ENCODE assay signal across 7 cellular contexts in the genomic region with DNA sequence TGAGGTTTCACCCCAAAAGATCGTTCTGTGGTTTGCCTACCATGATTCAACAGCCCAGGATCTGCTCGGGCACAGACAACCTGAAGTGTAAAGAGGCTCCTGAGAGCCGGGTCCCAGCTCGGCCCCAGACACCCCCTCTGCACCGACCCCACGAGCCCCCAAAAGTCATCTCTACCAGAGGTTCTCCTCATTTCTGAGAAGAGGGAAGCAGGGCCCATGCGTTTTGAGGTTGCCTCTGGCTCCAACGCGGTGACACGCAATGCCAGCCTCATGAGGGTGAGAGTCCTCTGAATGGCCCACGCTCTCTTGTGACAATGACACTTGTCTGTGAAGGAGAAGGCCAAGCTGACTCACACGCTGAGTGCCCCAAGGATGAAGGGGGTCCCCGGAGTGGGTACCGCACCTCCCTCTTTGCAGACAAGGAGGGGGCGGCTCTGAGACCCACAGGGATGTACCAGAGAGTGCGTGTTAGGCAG.
DNase-seq lines count a peak whose midpoint lies in the region; ATAC-seq and TF ChIP-seq lines count a peak whose summit lies in the region.
"Not testable (repeated sequence)": the region's sequence is repeated elsewhere in the genome, so short reads cannot be mapped to it uniquely, and the experiment has no call there.

No MANE protein-coding gene starts in this region.

- 72% methylated on average over 15 of the region's 16 CpGs for WGBS in right cardiac atrium

- H3K4me1 ChIP-seq in RWPE2 (ENCODE audit: insufficient read depth, poor library complexity, severe bottlenecking); right cardiac atrium (ENCODE audit: control insufficient read depth, insufficient read depth, low read length); lower lobe of right lung: not testable (repeated sequence)

- H3K27ac ChIP-seq in RWPE2 (ENCODE audit: poor library complexity, severe bottlenecking); right cardiac atrium (ENCODE audit: low read length); lower lobe of right lung: not testable (repeated sequence)

- H3K27ac Mint-ChIP-seq in activated T-cell treated with anti-CD3 and anti-CD28 coated beads, Interleukin-2, amount 50 U/mL, for 72 hours; stimulated activated memory B cell treated with anti-CD40 and anti-IgM and Interleukin-4, amounts not matched to agents 10 μg/mL and 1 μg/mL and 100 μg/mL, for 72 hours: not testable (repeated sequence)

- ATAC-seq in RWPE2 (ENCODE audit: low read depth) (0 out of 3 replicates have a peak, but pooled peaks have one; percentile 6), esophagus mucosa (peak; percentile 46), right cardiac atrium (peak; percentile 41 to 47), lower lobe of right lung (peak; percentile 36 to 61), omental fat pad (ENCODE audit: low FRiP score) (peak; percentile 17)
- ATAC-seq in activated T-cell treated with anti-CD3 and anti-CD28 coated beads, Interleukin-2, amount 50 U/mL, for 72 hours (replicated peaks in 1 of 2), result peak; percentile 26 to 40
- ATAC-seq in stimulated activated memory B cell treated with anti-CD40 and anti-IgM and Interleukin-4, amounts not matched to agents 10 μg/mL and 1 μg/mL and 100 μg/mL, for 72 hours, result peak; percentile 59

- H3K4me1 Mint-ChIP-seq in activated T-cell treated with anti-CD3 and anti-CD28 coated beads, Interleukin-2, amount 50 U/mL, for 72 hours (ENCODE audit: low read depth); stimulated activated memory B cell treated with anti-CD40 and anti-IgM and Interleukin-4, amounts not matched to agents 10 μg/mL and 1 μg/mL and 100 μg/mL, for 72 hours: not testable (repeated sequence)

- not testable (repeated sequence) for H3K4me3 Mint-ChIP-seq in activated T-cell treated with anti-CD3 and anti-CD28 coated beads, Interleukin-2, amount 50 U/mL, for 72 hours; stimulated activated memory B cell treated with anti-CD40 and anti-IgM and Interleukin-4, amounts not matched to agents 10 μg/mL and 1 μg/mL and 100 μg/mL, for 72 hours

- not testable (repeated sequence) for H3K27me3 ChIP-seq in RWPE2 (ENCODE audit: insufficient read depth, poor library complexity, severe bottlenecking); right cardiac atrium (ENCODE audit: control insufficient read depth, insufficient read depth); lower lobe of right lung (ENCODE audit: low read depth)

- not testable (repeated sequence) for TF ChIP-seq CTCF in RWPE2 (IDR thresholded peaks at IDR 0.05; ENCODE audit: poor library complexity, severe bottlenecking); lower lobe of right lung (IDR thresholded peaks at IDR 0.05); omental fat pad (IDR thresholded peaks at IDR 0.05)

- H3K36me3 Mint-ChIP-seq in activated T-cell treated with anti-CD3 and anti-CD28 coated beads, Interleukin-2, amount 50 U/mL, for 72 hours (ENCODE audit: insufficient read depth in 2 of 2); stimulated activated memory B cell treated with anti-CD40 and anti-IgM and Interleukin-4, amounts not matched to agents 10 μg/mL and 1 μg/mL and 100 μg/mL, for 72 hours: not testable (repeated sequence)

- intact Hi-C loops in right cardiac atrium (cut with DNase I); lower lobe of right lung (cut with DNase I): not testable (repeated sequence)

- not testable (repeated sequence) for H3K9me3 ChIP-seq in RWPE2 (ENCODE audit: severe bottlenecking); right cardiac atrium (ENCODE audit: control insufficient read depth, low read length); lower lobe of right lung

- DNase-seq in RWPE2 (ENCODE audit: low spot score) (peak; percentile 82), right cardiac atrium (peak in 2 of 3 donors; percentile 66 to 74), lower lobe of right lung (peak; percentile 68)
- not testable (repeated sequence) for DNase-seq in activated T-cell treated with anti-CD3 and anti-CD28 coated beads, Interleukin-2, amount 50 U/mL, for 72 hours; omental fat pad (ENCODE audit: low spot score)

- H3K9me3 Mint-ChIP-seq in activated T-cell treated with anti-CD3 and anti-CD28 coated beads, Interleukin-2, amount 50 U/mL, for 72 hours; stimulated activated memory B cell treated with anti-CD40 and anti-IgM and Interleukin-4, amounts not matched to agents 10 μg/mL and 1 μg/mL and 100 μg/mL, for 72 hours: not testable (repeated sequence)

- H3K27me3 Mint-ChIP-seq in activated T-cell treated with anti-CD3 and anti-CD28 coated beads, Interleukin-2, amount 50 U/mL, for 72 hours (ENCODE audit: low read depth); stimulated activated memory B cell treated with anti-CD40 and anti-IgM and Interleukin-4, amounts not matched to agents 10 μg/mL and 1 μg/mL and 100 μg/mL, for 72 hours: not testable (repeated sequence)

- H3K4me3 ChIP-seq in RWPE2 (ENCODE audit: severe bottlenecking); right cardiac atrium (ENCODE audit: low read length); lower lobe of right lung: not testable (repeated sequence)

- H3K36me3 ChIP-seq in RWPE2 (ENCODE audit: low read depth); lower lobe of right lung: not testable (repeated sequence)

Comparison
In these comparisons a context has a peak if more than half of its experiments do, and no peak if none do; other contexts are left out.
1. ATAC-seq: peak in every context shown above with its lines; median percentile 59 in stimulated activated memory B cell treated with anti-CD40 and anti-IgM and Interleukin-4, amounts not matched to agents 10 μg/mL and 1 μg/mL and 100 μg/mL, for 72 hours; 48 in lower lobe of right lung; 46 in esophagus mucosa; 44 in right cardiac atrium; 33 in activated T-cell treated with anti-CD3 and anti-CD28 coated beads, Interleukin-2, amount 50 U/mL, for 72 hours; 17 in omental fat pad; 6 in RWPE2.